ENCODE assay signal across 16 cellular contexts in genomic region chr7:55441668-55442305, GRCh38.
A peak's percentile ranks its signal among the peaks of the same experiment; 100 is the strongest.
DNase-seq lines count a peak whose midpoint lies in the region; ATAC-seq and TF ChIP-seq lines count a peak whose summit lies in the region.
"Had no signal": no experiment of that assay in that cellular context is flagged by ENCODE, and none has a peak within 500 bp of the region (broad histone marks: within the 10 kb centered on the region; RNA-seq: fewer than 3 reads in every experiment).

No MANE protein-coding gene starts in this region.

- H3K4me3 ChIP-seq in skeletal muscle cell (ENCODE audit: low read depth, low read length) (no peak overlapping the region), lower lobe of right lung (no peak overlapping the region)
- H3K4me3 ChIP-seq: HAP-1, K562, spleen had no signal

- H3K9me3 ChIP-seq in lower lobe of right lung = no peaks in the 10 kb centered on the region
- H3K9me3 ChIP-seq: HAP-1 had no signal

- no peaks in the 10 kb centered on the region for H3K4me1 ChIP-seq in lower lobe of right lung
- H3K4me1 ChIP-seq: HAP-1, spleen had no signal

- no peak for TF ChIP-seq CTCF in lower lobe of right lung (IDR thresholded peaks at IDR 0.05)

- no peaks in the 10 kb centered on the region for H3K27me3 ChIP-seq in lower lobe of right lung (ENCODE audit: low read depth)
- H3K27me3 ChIP-seq: spleen had no signal

- H3K36me3 ChIP-seq in lower lobe of right lung = no peaks in the 10 kb centered on the region
- H3K36me3 ChIP-seq: HAP-1, spleen had no signal

- ATAC-seq in HG02759 (IDR thresholded peaks at IDR 0.05; ENCODE audit: unreplicated experiment) = no peak
- no peak for ATAC-seq in lower lobe of right lung
- ATAC-seq: K562; naive thymus-derived CD8-positive, alpha-beta T cell had no signal

- H3K27ac ChIP-seq in lower lobe of right lung = no peak overlapping the region
- H3K27ac ChIP-seq: spleen had no signal

- DNase-seq in Daoy (ENCODE audit: low read depth) = peak; percentile 37
- DNase-seq in NCI-H2227 treated with DMSO at 0.1 percent for 48 hours (lab: John Stamatoyannopoulos, UW) = peak; percentile 31
- peak; percentile 73 for DNase-seq in fibroblast of gingiva (ENCODE audit: low read depth)
- DNase-seq in skeletal muscle cell (ENCODE audit: low read depth) = peak; percentile 33
- DNase-seq in lower lobe of right lung = no peak
- DNase-seq in NCI-H1930 (lab: John Stamatoyannopoulos, UW) = no peak
- DNase-seq: activated CD4-positive, alpha-beta T cell treated with anti-CD3 and anti-CD28 coated beads for 4 hours; activated effector memory CD4-positive, alpha-beta T cell treated with Interleukin-2 at 50 U/mL for 16 hours; naive thymus-derived CD8-positive, alpha-beta T cell; NCI-H2081 treated with DMSO at 0.1 percent for 48 hours; spleen; T-helper 1 cell; trophoblast cell had no signal

- intact Hi-C loops in lower lobe of right lung (cut with DNase I) = no loop called here

Comparison
In these comparisons a context has a peak if more than half of its experiments do, and no peak if none do; other contexts are left out.
1. DNase-seq: peak in Daoy (single experiment), NCI-H2227 treated with DMSO at 0.1 percent for 48 hours (single experiment), fibroblast of gingiva (single experiment) and skeletal muscle cell (single experiment); none in lower lobe of right lung (single experiment) and NCI-H1930 (0 of 2).